ENCODE assay signal across 13 cellular contexts in the genomic region with DNA sequence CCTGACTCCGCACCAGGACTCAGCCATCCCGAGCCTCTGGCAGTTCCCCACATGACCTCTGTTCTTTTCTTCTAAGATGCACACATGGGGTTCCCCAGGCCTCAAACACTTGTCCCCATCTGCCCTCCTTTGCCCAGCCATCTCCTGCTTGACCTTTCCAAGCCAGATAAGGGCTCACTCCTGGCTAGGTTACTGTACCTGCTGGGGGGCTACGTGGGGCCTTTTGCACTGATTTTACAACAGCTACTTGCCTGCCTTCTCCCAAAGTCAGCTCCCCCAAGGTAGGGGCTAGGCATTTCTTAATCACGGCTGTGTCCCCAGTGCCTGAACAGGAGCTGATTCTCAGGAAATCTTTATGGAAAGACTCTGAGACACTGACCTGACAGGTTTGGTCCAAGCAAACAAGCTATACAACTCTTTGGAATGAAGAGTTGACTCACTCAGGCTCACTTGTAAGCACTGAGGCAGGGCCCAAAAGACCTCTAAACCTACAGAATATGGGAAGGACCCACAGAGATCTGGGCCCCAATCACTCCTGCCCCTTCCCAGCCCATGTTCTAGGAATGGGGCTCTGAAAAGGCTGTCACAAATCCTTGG. TPM values are rescaled to one million over a fixed set of nuclear protein-coding genes. Genes with fewer than 3 reads are reported as not detected.
DNase-seq lines count a peak whose midpoint lies in the region; ATAC-seq and TF ChIP-seq lines count a peak whose summit lies in the region.
"Had no signal": no experiment of that assay in that cellular context is flagged by ENCODE, and none has a peak within 500 bp of the region (broad histone marks: within the 10 kb centered on the region; RNA-seq: fewer than 3 reads in every experiment).

No MANE protein-coding gene starts in this region.

- peak overlapping the region in 2 of 3 donors; percentile 88 to 89 for H3K4me3 Mint-ChIP-seq in T-cell

- H3K9me3 Mint-ChIP-seq in T-cell = no peaks in the 10 kb centered on the region

- no peak for DNase-seq in cardiac muscle cell (ENCODE audit: low read depth in 1 of 2, low spot score in 1 of 2)
- no peak for DNase-seq in left ventricle myocardium superior
- no peak for DNase-seq in T-cell
- no peak for DNase-seq in spleen
- DNase-seq in stimulated activated CD4-positive, alpha-beta T cell treated with anti-CD3 and anti-CD28 coated beads, Interleukin-1b, Interleukin-23, amount 100 ng/mL, for 48 hours = no peak
- no peak for DNase-seq in NOMO-1 treated with DMSO at 0.1 percent for 48 hours (lab: John Stamatoyannopoulos, UW; ENCODE audit: unreplicated experiment)
- no peak for DNase-seq in NCI-H748 treated with DMSO at 0.1 percent for 48 hours (lab: John Stamatoyannopoulos, UW)
- DNase-seq: activated T-cell treated with anti-CD3 and anti-CD28 coated beads for 4 hours, SHP77 had no signal

- ATAC-seq in left ventricle myocardium superior (no peak), T-cell (replicated peaks in 1 of 4) (no peak)

- no peaks in the 10 kb centered on the region for H3K36me3 ChIP-seq in cardiac muscle cell
- no peaks in the 10 kb centered on the region for H3K36me3 ChIP-seq in iPS-20b (ENCODE audit: insufficient read depth, low read depth, low read length)
- peaks cover 0 to 20% (median 0%) of the 10 kb centered on the region in 6 donors for H3K36me3 ChIP-seq in spleen
- H3K36me3 ChIP-seq: vagina had no signal

- H3K27me3 Mint-ChIP-seq in T-cell = no peaks in the 10 kb centered on the region

- H3K27ac ChIP-seq in cardiac muscle cell = peak overlapping the region; percentile 95
- H3K27ac ChIP-seq in iPS-20b (ENCODE audit: low read length) = no peak overlapping the region
- H3K27ac ChIP-seq in spleen = peak overlapping the region in 6 of 8 donors; percentile 53 to 95 (median 94)
- H3K27ac ChIP-seq: vagina had no signal

- TF ChIP-seq POLR2A in spleen (IDR thresholded peaks at IDR 0.05) = no peak

- no peaks in the 10 kb centered on the region for H3K9me3 ChIP-seq in cardiac muscle cell (ENCODE audit: low read depth)
- H3K9me3 ChIP-seq in iPS-20b (ENCODE audit: insufficient read depth, low read depth, low read length) = no peaks in the 10 kb centered on the region
- H3K9me3 ChIP-seq in spleen = no peaks in the 10 kb centered on the region
- H3K9me3 ChIP-seq: vagina had no signal

- H3K4me1 ChIP-seq in cardiac muscle cell (ENCODE audit: low read depth) (peaks cover 77% of the 10 kb centered on the region), iPS-20b (ENCODE audit: insufficient read depth, low read length) (peaks cover 25% of the 10 kb centered on the region), spleen (peaks cover 32 to 81% (median 76%) of the 10 kb centered on the region in 6 donors)

- TF ChIP-seq CTCF in cardiac muscle cell (IDR thresholded peaks at IDR 0.05; ENCODE audit: low read depth, low read length) = no peak
- no peak for TF ChIP-seq CTCF in spleen (IDR thresholded peaks at IDR 0.05 in 8 of 11, conservative IDR thresholded peaks at IDR 0.05 in 3 of 11)

- H3K9ac ChIP-seq in iPS-20b (ENCODE audit: low read depth, low read length) = no peak overlapping the region

- H3K36me3 Mint-ChIP-seq in T-cell = peaks cover 23% of the 10 kb centered on the region

- peak overlapping the region; percentile 72 for H3K4me3 ChIP-seq in cardiac muscle cell
- peak overlapping the region; percentile 72; the same call in 1 of the 2 replicates for H3K4me3 ChIP-seq in iPS-20b (ENCODE audit: low read length)
- H3K4me3 ChIP-seq in spleen = peak overlapping the region in 1 of 8 donors; percentile 75

- H3K27ac Mint-ChIP-seq in T-cell = no peak overlapping the region

- POLR2A ChIA-PET in T-cell (lab: Charles Lee) = no interaction called here

- CTCF ChIA-PET in T-cell (lab: Charles Lee) = no interaction called here

- 53 to 81% (median 67%) methylated on average over 4 of the region's 4 CpGs for WGBS in spleen, 5 donors

- intact Hi-C loops in left ventricle myocardium superior (cut with micrococcal nuclease) = no loop called here
- intact Hi-C loops in spleen (cut with DNase I; ENCODE audit: low total_unique reads) = no loop called here

- no peaks in the 10 kb centered on the region for H3K27me3 ChIP-seq in cardiac muscle cell
- peaks cover 57% of the 10 kb centered on the region for H3K27me3 ChIP-seq in iPS-20b (ENCODE audit: insufficient read depth, low read length)
- no peaks in the 10 kb centered on the region for H3K27me3 ChIP-seq in spleen (replicated peaks in 1 of 7)
- H3K27me3 ChIP-seq: vagina had no signal

- peaks cover 76 to 80% (median 77%) of the 10 kb centered on the region in 3 donors for H3K4me1 Mint-ChIP-seq in T-cell

RNA-seq across cellular contexts. Expression of gene MACROH2A1, which starts 2.5 kb away (rescaled TPM):
- 584 and 644 TPM in 2 replicates for total RNA-seq in cardiac muscle cell
- 327 and 386 TPM in 2 replicates for polyA plus RNA-seq in cardiac muscle cell
- total RNA-seq in left ventricle myocardium superior = 119 TPM
- 100 to 1,000 TPM; 111 to 136 (median 133) TPM for total RNA-seq in T-cell
- 100 to 1,000 TPM; 139 to 288 (median 210) TPM for total RNA-seq in spleen
- 100 to 1,000 TPM in 2 of 3 donors, 10 to 100 TPM in 1; 88.1 to 139 (median 113) TPM for polyA plus RNA-seq in spleen

RNA-seq across cellular contexts. Expression of gene DCANP1, which starts 50.6 kb away (rescaled TPM):
- not detected in 2 replicates for total RNA-seq in cardiac muscle cell
- polyA plus RNA-seq in cardiac muscle cell = not detected in 2 replicates
- total RNA-seq in left ventricle myocardium superior = not detected
- not detected for total RNA-seq in T-cell
- 1 to 10 TPM in 2 of 7 donors, under 1 TPM in 5; 0.29 to 1.2 (median 0.70) TPM for total RNA-seq in spleen
- 1 to 10 TPM in 1 of 3 donors, under 1 TPM in 2; 0.23 to 2.4 (median 0.96) TPM for polyA plus RNA-seq in spleen
- total RNA-seq: endothelial cell of umbilical vein, myocyte, vagina had no signal
- polyA plus RNA-seq: endothelial cell of umbilical vein had no signal

RNA-seq across cellular contexts. Expression of gene TIFAB, which starts 55.6 kb away (rescaled TPM):
- total RNA-seq in cardiac muscle cell (not detected in 2 replicates), left ventricle myocardium superior (not detected), T-cell (under 1 TPM in 2 of 5 donors, not detected in 3; 0.06 TPM), spleen (1 to 10 TPM in 4 of 7 donors, under 1 TPM in 3; 0.37 to 4.0 (median 1.8) TPM)
- polyA plus RNA-seq in cardiac muscle cell (not detected in 2 replicates), spleen (1 to 10 TPM in 1 of 3 donors, under 1 TPM in 2; 0.48 to 1.4 (median 0.74) TPM)
- total RNA-seq: endothelial cell of umbilical vein, myocyte, vagina had no signal
- polyA plus RNA-seq: endothelial cell of umbilical vein had no signal
